ENCODE assay signal across 1 cellular context in the genomic region with DNA sequence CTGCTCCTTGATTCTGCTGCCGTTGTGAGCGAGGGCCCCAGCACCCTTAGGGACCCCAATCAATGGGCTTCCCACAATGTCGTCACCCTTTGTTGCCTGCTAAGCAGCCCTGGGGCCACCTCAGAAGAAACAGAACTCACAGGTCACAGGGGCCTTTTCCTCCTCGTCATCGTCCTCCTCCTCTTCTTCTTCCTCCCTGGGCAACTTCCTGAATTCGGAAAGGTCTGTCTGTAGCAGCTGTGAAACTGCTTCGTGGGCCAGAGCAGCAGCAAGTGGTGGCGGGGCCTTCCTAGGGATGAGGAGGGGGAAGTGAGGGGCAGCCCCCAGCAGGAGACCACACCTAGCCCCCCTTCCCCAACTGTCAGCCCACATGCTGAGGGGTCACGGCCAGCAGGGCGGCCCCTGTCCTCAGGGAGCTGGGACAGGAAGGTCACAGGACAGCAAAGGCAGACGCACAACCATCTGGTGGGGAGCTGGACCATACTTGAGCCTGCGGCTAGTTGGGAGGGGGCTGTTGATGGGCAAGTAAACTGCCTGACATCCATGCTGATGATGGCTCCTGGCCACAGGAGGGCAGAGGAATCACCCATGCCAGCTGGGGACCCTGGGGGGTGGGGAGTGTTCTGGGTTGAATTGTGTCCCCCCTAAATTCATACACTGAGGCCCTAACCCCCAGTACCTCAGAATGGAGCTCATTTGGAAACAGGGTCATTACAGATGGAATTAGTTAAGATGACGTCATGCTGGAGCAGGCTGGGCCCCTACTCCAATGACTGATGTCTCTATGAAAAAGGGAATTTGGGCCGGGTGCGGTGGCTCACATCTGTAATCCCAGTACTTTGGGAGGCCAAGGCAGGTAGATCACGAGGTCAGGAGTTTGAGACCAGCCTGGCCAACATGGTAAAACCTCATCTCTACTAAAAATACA.
TF ChIP-seq lines count a peak whose summit lies in the region.

No MANE protein-coding gene starts in this region.

TF ChIP-seq in K562, 482 proteins besides CTCF, POLR2A, EP300 and RAD21 (continues in another document):
- TF ChIP-seq CBFA2T3 (IDR thresholded peaks at IDR 0.05) (no peak), ZNF583 (CRISPR knock-in tag; IDR thresholded peaks at IDR 0.05) (no peak), LCOR (CRISPR knock-in tag; IDR thresholded peaks at IDR 0.05) (no peak), JUND (IDR thresholded peaks at IDR 0.05; ENCODE audit: borderline replicate concordance, low read depth, low read length) (peak; percentile 56; the same call in 1 of the 2 replicates), JUND (tag; IDR thresholded peaks at IDR 0.05; ENCODE audit: borderline replicate concordance, low read depth, low read length) (no peak), MCM7 (IDR thresholded peaks at IDR 0.05) (no peak), POU5F1 (IDR thresholded peaks at IDR 0.05; ENCODE audit: borderline replicate concordance, low read depth, low read length, partially characterized antibody) (no peak), CHD2 (IDR thresholded peaks at IDR 0.05; ENCODE audit: low read depth, low read length) (0 out of 2 replicates have a peak, but pooled peaks have one; percentile 21), SIX5 (IDR thresholded peaks at IDR 0.05; ENCODE audit: borderline replicate concordance in 1 of 2, insufficient read depth in 1 of 2, low read depth in 1 of 2, low read length in 2 of 2) (peak in 1 of 2 experiments; percentile 6; a peak in 1 of 4 replicates), ZNF311 (CRISPR knock-in tag; IDR thresholded peaks at IDR 0.05) (no peak), U2AF2 (optimal IDR thresholded peaks at IDR 0.05; ENCODE audit: low read depth, low read length) (no peak), ZNF57 (CRISPR knock-in tag; IDR thresholded peaks at IDR 0.05) (no peak), BRF1 (IDR thresholded peaks at IDR 0.05; ENCODE audit: borderline replicate concordance, extremely low read depth, insufficient read length) (no peak), SPI1 (IDR thresholded peaks at IDR 0.05; ENCODE audit: borderline replicate concordance, low read depth, low read length) (peak; percentile 64), HNRNPLL (IDR thresholded peaks at IDR 0.05; ENCODE audit: low read depth, low read length, poor library complexity, severe bottlenecking) (no peak), RAD51 (IDR thresholded peaks at IDR 0.05; ENCODE audit: borderline replicate concordance, low read depth) (no peak), HDAC6 (IDR thresholded peaks at IDR 0.05; ENCODE audit: low read depth, low read length) (no peak), PYGO2 (tag; IDR thresholded peaks at IDR 0.05) (no peak), FOXM1 (IDR thresholded peaks at IDR 0.05; ENCODE audit: low read depth) (no peak), FOXM1 (CRISPR knock-in tag; IDR thresholded peaks at IDR 0.05; ENCODE audit: low read depth) (no peak), RHOXF2B (CRISPR knock-in tag; conservative IDR thresholded peaks at IDR 0.05) (no peak), NR3C1 (CRISPR knock-in tag; IDR thresholded peaks at IDR 0.05) (no peak), MTA3 (IDR thresholded peaks at IDR 0.05; ENCODE audit: borderline replicate concordance) (no peak), GTF2F1 (IDR thresholded peaks at IDR 0.05; ENCODE audit: low read depth, low read length) (0 out of 2 replicates have a peak, but pooled peaks have one; percentile 51), NR1H2 (CRISPR knock-in tag; IDR thresholded peaks at IDR 0.05) (no peak), HDAC8 (tag; IDR thresholded peaks at IDR 0.05) (no peak), POLR2G (IDR thresholded peaks at IDR 0.05; ENCODE audit: low read depth, low read length) (no peak), MED1 (CRISPR knock-in tag; IDR thresholded peaks at IDR 0.05; ENCODE audit: borderline replicate concordance) (no peak), NEUROD1 (IDR thresholded peaks at IDR 0.05; ENCODE audit: borderline replicate concordance, low read depth, low read length, partially characterized antibody) (peak; percentile 7), KAT8 (IDR thresholded peaks at IDR 0.05; ENCODE audit: low read depth) (no peak), JUN (IDR thresholded peaks at IDR 0.05; ENCODE audit: borderline replicate concordance, low read depth, low read length) (0 out of 2 replicates have a peak, but pooled peaks have one; percentile 30), JUN (CRISPR knock-in tag; IDR thresholded peaks at IDR 0.05; ENCODE audit: borderline replicate concordance) (no peak), ILK (tag; IDR thresholded peaks at IDR 0.05; ENCODE audit: borderline replicate concordance, low read depth) (no peak), TARDBP (IDR thresholded peaks at IDR 0.05) (no peak), DMBX1 (CRISPR knock-in tag; IDR thresholded peaks at IDR 0.05; ENCODE audit: borderline replicate concordance) (no peak), CBX8 (IDR thresholded peaks at IDR 0.05; ENCODE audit: borderline replicate concordance, extremely low read depth, low read depth, low read length, poor library complexity, severe bottlenecking) (no peak)
- TF ChIP-seq, protein P1, sequence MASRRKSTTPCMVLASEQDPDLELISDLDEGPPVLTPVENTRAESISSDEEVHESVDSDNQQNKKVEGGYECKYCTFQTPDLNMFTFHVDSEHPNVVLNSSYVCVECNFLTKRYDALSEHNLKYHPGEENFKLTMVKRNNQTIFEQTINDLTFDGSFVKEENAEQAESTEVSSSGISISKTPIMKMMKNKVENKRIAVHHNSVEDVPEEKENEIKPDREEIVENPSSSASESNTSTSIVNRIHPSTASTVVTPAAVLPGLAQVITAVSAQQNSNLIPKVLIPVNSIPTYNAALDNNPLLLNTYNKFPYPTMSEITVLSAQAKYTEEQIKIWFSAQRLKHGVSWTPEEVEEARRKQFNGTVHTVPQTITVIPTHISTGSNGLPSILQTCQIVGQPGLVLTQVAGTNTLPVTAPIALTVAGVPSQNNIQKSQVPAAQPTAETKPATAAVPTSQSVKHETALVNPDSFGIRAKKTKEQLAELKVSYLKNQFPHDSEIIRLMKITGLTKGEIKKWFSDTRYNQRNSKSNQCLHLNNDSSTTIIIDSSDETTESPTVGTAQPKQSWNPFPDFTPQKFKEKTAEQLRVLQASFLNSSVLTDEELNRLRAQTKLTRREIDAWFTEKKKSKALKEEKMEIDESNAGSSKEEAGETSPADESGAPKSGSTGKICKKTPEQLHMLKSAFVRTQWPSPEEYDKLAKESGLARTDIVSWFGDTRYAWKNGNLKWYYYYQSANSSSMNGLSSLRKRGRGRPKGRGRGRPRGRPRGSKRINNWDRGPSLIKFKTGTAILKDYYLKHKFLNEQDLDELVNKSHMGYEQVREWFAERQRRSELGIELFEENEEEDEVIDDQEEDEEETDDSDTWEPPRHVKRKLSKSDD (conservative IDR thresholded peaks at IDR 0.05; ENCODE audit: low read length) = no peak
- TF ChIP-seq, protein P2, sequence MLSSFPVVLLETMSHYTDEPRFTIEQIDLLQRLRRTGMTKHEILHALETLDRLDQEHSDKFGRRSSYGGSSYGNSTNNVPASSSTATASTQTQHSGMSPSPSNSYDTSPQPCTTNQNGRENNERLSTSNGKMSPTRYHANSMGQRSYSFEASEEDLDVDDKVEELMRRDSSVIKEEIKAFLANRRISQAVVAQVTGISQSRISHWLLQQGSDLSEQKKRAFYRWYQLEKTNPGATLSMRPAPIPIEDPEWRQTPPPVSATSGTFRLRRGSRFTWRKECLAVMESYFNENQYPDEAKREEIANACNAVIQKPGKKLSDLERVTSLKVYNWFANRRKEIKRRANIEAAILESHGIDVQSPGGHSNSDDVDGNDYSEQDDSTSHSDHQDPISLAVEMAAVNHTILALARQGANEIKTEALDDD (IDR thresholded peaks at IDR 0.05) = no peak
- TF ChIP-seq, protein P3, sequence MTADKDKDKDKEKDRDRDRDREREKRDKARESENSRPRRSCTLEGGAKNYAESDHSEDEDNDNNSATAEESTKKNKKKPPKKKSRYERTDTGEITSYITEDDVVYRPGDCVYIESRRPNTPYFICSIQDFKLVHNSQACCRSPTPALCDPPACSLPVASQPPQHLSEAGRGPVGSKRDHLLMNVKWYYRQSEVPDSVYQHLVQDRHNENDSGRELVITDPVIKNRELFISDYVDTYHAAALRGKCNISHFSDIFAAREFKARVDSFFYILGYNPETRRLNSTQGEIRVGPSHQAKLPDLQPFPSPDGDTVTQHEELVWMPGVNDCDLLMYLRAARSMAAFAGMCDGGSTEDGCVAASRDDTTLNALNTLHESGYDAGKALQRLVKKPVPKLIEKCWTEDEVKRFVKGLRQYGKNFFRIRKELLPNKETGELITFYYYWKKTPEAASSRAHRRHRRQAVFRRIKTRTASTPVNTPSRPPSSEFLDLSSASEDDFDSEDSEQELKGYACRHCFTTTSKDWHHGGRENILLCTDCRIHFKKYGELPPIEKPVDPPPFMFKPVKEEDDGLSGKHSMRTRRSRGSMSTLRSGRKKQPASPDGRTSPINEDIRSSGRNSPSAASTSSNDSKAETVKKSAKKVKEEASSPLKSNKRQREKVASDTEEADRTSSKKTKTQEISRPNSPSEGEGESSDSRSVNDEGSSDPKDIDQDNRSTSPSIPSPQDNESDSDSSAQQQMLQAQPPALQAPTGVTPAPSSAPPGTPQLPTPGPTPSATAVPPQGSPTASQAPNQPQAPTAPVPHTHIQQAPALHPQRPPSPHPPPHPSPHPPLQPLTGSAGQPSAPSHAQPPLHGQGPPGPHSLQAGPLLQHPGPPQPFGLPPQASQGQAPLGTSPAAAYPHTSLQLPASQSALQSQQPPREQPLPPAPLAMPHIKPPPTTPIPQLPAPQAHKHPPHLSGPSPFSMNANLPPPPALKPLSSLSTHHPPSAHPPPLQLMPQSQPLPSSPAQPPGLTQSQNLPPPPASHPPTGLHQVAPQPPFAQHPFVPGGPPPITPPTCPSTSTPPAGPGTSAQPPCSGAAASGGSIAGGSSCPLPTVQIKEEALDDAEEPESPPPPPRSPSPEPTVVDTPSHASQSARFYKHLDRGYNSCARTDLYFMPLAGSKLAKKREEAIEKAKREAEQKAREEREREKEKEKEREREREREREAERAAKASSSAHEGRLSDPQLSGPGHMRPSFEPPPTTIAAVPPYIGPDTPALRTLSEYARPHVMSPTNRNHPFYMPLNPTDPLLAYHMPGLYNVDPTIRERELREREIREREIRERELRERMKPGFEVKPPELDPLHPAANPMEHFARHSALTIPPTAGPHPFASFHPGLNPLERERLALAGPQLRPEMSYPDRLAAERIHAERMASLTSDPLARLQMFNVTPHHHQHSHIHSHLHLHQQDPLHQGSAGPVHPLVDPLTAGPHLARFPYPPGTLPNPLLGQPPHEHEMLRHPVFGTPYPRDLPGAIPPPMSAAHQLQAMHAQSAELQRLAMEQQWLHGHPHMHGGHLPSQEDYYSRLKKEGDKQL (CRISPR knock-in tag; IDR thresholded peaks at IDR 0.05; ENCODE audit: borderline replicate concordance) = no peak
- TF ChIP-seq, protein P4, sequence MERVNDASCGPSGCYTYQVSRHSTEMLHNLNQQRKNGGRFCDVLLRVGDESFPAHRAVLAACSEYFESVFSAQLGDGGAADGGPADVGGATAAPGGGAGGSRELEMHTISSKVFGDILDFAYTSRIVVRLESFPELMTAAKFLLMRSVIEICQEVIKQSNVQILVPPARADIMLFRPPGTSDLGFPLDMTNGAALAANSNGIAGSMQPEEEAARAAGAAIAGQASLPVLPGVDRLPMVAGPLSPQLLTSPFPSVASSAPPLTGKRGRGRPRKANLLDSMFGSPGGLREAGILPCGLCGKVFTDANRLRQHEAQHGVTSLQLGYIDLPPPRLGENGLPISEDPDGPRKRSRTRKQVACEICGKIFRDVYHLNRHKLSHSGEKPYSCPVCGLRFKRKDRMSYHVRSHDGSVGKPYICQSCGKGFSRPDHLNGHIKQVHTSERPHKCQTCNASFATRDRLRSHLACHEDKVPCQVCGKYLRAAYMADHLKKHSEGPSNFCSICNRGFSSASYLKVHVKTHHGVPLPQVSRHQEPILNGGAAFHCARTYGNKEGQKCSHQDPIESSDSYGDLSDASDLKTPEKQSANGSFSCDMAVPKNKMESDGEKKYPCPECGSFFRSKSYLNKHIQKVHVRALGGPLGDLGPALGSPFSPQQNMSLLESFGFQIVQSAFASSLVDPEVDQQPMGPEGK (CRISPR knock-in tag; IDR thresholded peaks at IDR 0.05; ENCODE audit: borderline replicate concordance) = no peak
- TF ChIP-seq, protein P5, sequence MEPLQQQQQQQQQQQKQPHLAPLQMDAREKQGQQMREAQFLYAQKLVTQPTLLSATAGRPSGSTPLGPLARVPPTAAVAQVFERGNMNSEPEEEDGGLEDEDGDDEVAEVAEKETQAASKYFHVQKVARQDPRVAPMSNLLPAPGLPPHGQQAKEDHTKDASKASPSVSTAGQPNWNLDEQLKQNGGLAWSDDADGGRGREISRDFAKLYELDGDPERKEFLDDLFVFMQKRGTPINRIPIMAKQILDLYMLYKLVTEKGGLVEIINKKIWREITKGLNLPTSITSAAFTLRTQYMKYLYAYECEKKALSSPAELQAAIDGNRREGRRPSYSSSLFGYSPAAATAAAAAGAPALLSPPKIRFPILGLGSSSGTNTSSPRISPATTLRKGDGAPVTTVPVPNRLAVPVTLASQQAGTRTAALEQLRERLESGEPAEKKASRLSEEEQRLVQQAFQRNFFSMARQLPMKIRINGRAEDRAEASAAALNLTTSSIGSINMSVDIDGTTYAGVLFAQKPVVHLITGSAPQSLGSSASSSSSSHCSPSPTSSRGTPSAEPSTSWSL (CRISPR knock-in tag; IDR thresholded peaks at IDR 0.05; ENCODE audit: borderline replicate concordance) = no peak
- TF ChIP-seq, protein P6, sequence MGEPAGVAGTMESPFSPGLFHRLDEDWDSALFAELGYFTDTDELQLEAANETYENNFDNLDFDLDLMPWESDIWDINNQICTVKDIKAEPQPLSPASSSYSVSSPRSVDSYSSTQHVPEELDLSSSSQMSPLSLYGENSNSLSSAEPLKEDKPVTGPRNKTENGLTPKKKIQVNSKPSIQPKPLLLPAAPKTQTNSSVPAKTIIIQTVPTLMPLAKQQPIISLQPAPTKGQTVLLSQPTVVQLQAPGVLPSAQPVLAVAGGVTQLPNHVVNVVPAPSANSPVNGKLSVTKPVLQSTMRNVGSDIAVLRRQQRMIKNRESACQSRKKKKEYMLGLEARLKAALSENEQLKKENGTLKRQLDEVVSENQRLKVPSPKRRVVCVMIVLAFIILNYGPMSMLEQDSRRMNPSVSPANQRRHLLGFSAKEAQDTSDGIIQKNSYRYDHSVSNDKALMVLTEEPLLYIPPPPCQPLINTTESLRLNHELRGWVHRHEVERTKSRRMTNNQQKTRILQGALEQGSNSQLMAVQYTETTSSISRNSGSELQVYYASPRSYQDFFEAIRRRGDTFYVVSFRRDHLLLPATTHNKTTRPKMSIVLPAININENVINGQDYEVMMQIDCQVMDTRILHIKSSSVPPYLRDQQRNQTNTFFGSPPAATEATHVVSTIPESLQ (CRISPR knock-in tag; IDR thresholded peaks at IDR 0.05) = no peak
